10 cellular contexts compared by ENCODE assay signal in genomic region chr2:126943612-126944011, GRCh38. TPM values are rescaled to one million over a fixed set of nuclear protein-coding genes. Genes with fewer than 3 reads are reported as not detected.
"Had no signal": no experiment of that assay in that cellular context is flagged by ENCODE, and none has a peak within 500 bp of the region (broad histone marks: within the 10 kb centered on the region; RNA-seq: fewer than 3 reads in every experiment).

No MANE protein-coding gene starts in this region.

- DNase-seq: H9, HCEC 1CT, HFFc6, KG1 had no signal

- FAIRE-seq: H1, H54 had no signal

- H3K4me3 Mint-ChIP-seq: GM23338, H9, HFFc6, IgD-negative memory B cell had no signal

- H3K27ac ChIP-seq: HL-60 had no signal

- H3K4me1 Mint-ChIP-seq: IgD-negative memory B cell had no signal

- H2AFZ ChIP-seq: GM23338 had no signal

- H3K4me2 ChIP-seq: GM23338 had no signal

- H3K4me3 ChIP-seq: GM23338 had no signal

- H3K27ac Mint-ChIP-seq: GM23338, HFFc6 had no signal

RNA-seq across cellular contexts. Expression of gene TEX51, which starts 44.9 kb away (rescaled TPM):
- total RNA-seq: GM23338, H1, H9, HFFc6, HT1080 had no signal
- polyA plus RNA-seq: GM23338, H1, IgD-negative memory B cell had no signal
